28 cellular contexts compared by ENCODE assay signal in the genomic region with DNA sequence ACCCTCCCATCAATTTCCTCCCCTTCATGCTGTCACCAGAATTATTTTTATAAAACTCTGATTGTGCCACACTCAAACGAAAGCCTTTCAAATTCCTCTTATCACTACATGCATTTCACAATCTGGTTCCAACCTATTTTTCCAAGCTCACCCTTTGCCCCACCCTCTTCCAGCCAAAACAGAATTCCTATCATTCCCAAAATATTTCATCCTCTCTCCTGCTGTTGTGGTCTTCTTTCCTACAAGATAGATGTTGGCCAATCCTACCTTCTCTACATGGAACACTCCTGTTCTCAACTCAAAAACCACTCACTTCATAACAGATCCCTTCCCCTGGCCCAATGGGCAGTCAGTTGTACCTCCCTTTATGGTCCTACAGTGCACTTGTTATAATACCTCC.
A peak's percentile ranks its signal among the peaks of the same experiment; 100 is the strongest.
DNase-seq lines count a peak whose midpoint lies in the region; ATAC-seq and TF ChIP-seq lines count a peak whose summit lies in the region.
"Had no signal": no experiment of that assay in that cellular context is flagged by ENCODE, and none has a peak within 500 bp of the region (broad histone marks: within the 10 kb centered on the region; RNA-seq: fewer than 3 reads in every experiment).

No MANE protein-coding gene starts in this region.

- no peaks in the 10 kb centered on the region for H3K9me3 ChIP-seq in endodermal cell (ENCODE audit: control insufficient read depth, low read length)
- H3K9me3 ChIP-seq: tibial nerve had no signal

- WGBS in endodermal cell (ENCODE audit: insufficient coverage in 1 of 2, insufficient read length in 1 of 2), 2 experiments: 78 to 83% methylated on average over 1 of the region's 1 CpG

- peaks cover 23% of the 10 kb centered on the region for H3K36me3 ChIP-seq in endodermal cell (ENCODE audit: control insufficient read depth, insufficient read depth, low read length)
- H3K36me3 ChIP-seq: tibial nerve had no signal

- peaks cover 58% of the 10 kb centered on the region for H3K4me1 Mint-ChIP-seq in endodermal cell
- H3K4me1 Mint-ChIP-seq: naive thymus-derived CD4-positive, alpha-beta T cell had no signal

- no peak overlapping the region for H3K27ac ChIP-seq in endodermal cell (ENCODE audit: low read depth, low read length)
- H3K27ac ChIP-seq: KMS-11, tibial nerve had no signal

- H3K27ac Mint-ChIP-seq in endodermal cell: no peak overlapping the region
- H3K27ac Mint-ChIP-seq: activated CD4-positive, alpha-beta memory T cell treated with anti-CD3 and anti-CD28 coated beads for 36 hours; activated naive CD4-positive, alpha-beta T cell treated with anti-CD3 and anti-CD28 coated beads for 36 hours; HFFc6; stimulated activated effector memory CD8-positive, alpha-beta T cell treated with anti-CD3 and anti-CD28 coated beads, Interleukin-12 subunit alpha, Interleukin-12 subunit beta, amount 100 ng/mL, for 72 hours; T-helper 17 cell had no signal

- peak overlapping the region; percentile 37 for H3K4me3 ChIP-seq in endodermal cell (ENCODE audit: low read length)
- H3K4me3 ChIP-seq: tibial nerve had no signal

- no peak overlapping the region for H3K9ac ChIP-seq in endodermal cell (ENCODE audit: extremely low read depth, low read length, poor library complexity, severe bottlenecking)
- H3K9ac ChIP-seq: KMS-11 had no signal

- H3K27me3 ChIP-seq in endodermal cell (ENCODE audit: control insufficient read depth, insufficient read depth, low read length, poor library complexity, severe bottlenecking): no peaks in the 10 kb centered on the region
- H3K27me3 ChIP-seq: tibial nerve had no signal

- DNase-seq in ELF-1 (ENCODE audit: low read depth, low spot score) (peak; percentile 43), HuH-7.5 (ENCODE audit: low spot score) (peak; percentile 12), endodermal cell (no peak), omental fat pad (ENCODE audit: low spot score) (no peak), NOMO-1 treated with dmso at 0.1 percent for 144 hours (lab: John Stamatoyannopoulos, UW; ENCODE audit: unreplicated experiment) (no peak), NCI-H82 (lab: John Stamatoyannopoulos, UW) (no peak), COLO829 (ENCODE audit: low spot score) (no peak)
- DNase-seq: activated CD4-positive, alpha-beta memory T cell treated with anti-CD3 and anti-CD28 coated beads for 36 hours; activated CD4-positive, CD25-positive, alpha-beta regulatory T cell treated with anti-CD3 and anti-CD28 coated beads, Interleukin-2, amount 50 U/mL, for 72 hours; activated naive CD4-positive, alpha-beta T cell treated with anti-CD3 and anti-CD28 coated beads for 36 hours; C1 segment of cervical spinal cord; caudate nucleus; COR-L47; cortex of kidney; effector memory CD4-positive, alpha-beta T cell; GF-D8; HFFc6; kidney; naive thymus-derived CD4-positive, alpha-beta T cell; NCI-H1417; NCI-H2029; NCI-H748 treated with DMSO at 0.1 percent for 48 hours; stimulated activated CD4-positive, alpha-beta T cell treated with anti-CD3 and anti-CD28 coated beads, Interleukin-4, amount 100 ng/mL, for 4 hours; T-helper 17 cell had no signal

- no peaks in the 10 kb centered on the region for H3K27me3 Mint-ChIP-seq in endodermal cell (ENCODE audit: insufficient read depth)
- H3K27me3 Mint-ChIP-seq: activated CD4-positive, alpha-beta memory T cell treated with anti-CD3 and anti-CD28 coated beads for 36 hours had no signal

- TF ChIP-seq CTCF in endodermal cell (conservative IDR thresholded peaks at IDR 0.05) (no peak), omental fat pad (IDR thresholded peaks at IDR 0.05) (no peak)

- ATAC-seq in omental fat pad (ENCODE audit: low FRiP score): peak; percentile 47
- no peak for ATAC-seq in GM21515 (IDR thresholded peaks at IDR 0.05; ENCODE audit: unreplicated experiment)
- ATAC-seq: naive thymus-derived CD4-positive, alpha-beta T cell; stimulated activated effector memory CD8-positive, alpha-beta T cell treated with anti-CD3 and anti-CD28 coated beads, Interleukin-12 subunit alpha, Interleukin-12 subunit beta, amount 100 ng/mL, for 72 hours; T-helper 17 cell had no signal

- H3K4me3 Mint-ChIP-seq in endodermal cell: no peak overlapping the region
- H3K4me3 Mint-ChIP-seq: activated CD4-positive, alpha-beta memory T cell treated with anti-CD3 and anti-CD28 coated beads for 36 hours; activated naive CD4-positive, alpha-beta T cell treated with anti-CD3 and anti-CD28 coated beads for 36 hours; HFFc6; naive thymus-derived CD4-positive, alpha-beta T cell; stimulated activated effector memory CD8-positive, alpha-beta T cell treated with anti-CD3 and anti-CD28 coated beads, Interleukin-12 subunit alpha, Interleukin-12 subunit beta, amount 100 ng/mL, for 72 hours; T-helper 17 cell had no signal

- H3K36me3 Mint-ChIP-seq in endodermal cell (ENCODE audit: low read depth): peaks cover 14% of the 10 kb centered on the region
- H3K36me3 Mint-ChIP-seq: activated CD4-positive, alpha-beta memory T cell treated with anti-CD3 and anti-CD28 coated beads for 36 hours; naive thymus-derived CD4-positive, alpha-beta T cell; stimulated activated effector memory CD8-positive, alpha-beta T cell treated with anti-CD3 and anti-CD28 coated beads, Interleukin-12 subunit alpha, Interleukin-12 subunit beta, amount 100 ng/mL, for 72 hours had no signal

- peaks cover 30% of the 10 kb centered on the region for H3K4me1 ChIP-seq in endodermal cell (ENCODE audit: control insufficient read depth, insufficient read depth, low read length)

- no peaks in the 10 kb centered on the region for H3K9me3 Mint-ChIP-seq in endodermal cell
- H3K9me3 Mint-ChIP-seq: activated CD4-positive, alpha-beta memory T cell treated with anti-CD3 and anti-CD28 coated beads for 36 hours; activated naive CD4-positive, alpha-beta T cell treated with anti-CD3 and anti-CD28 coated beads for 36 hours; HFFc6; naive thymus-derived CD4-positive, alpha-beta T cell; stimulated activated effector memory CD8-positive, alpha-beta T cell treated with anti-CD3 and anti-CD28 coated beads, Interleukin-12 subunit alpha, Interleukin-12 subunit beta, amount 100 ng/mL, for 72 hours had no signal

Comparison
In these comparisons a context has a peak if more than half of its experiments do, and no peak if none do; other contexts are left out.
1. DNase-seq: peak in ELF-1 (single experiment) and HuH-7.5 (single experiment); none in endodermal cell (single experiment), omental fat pad (single experiment), NOMO-1 treated with dmso at 0.1 percent for 144 hours (single experiment), NCI-H82 (single experiment) and COLO829 (single experiment).